Comparison of ENCODE assay signal across 11 cellular contexts in genomic region chr2:210626849-210627248, GRCh38.
DNase-seq lines count a peak whose midpoint lies in the region; ATAC-seq and TF ChIP-seq lines count a peak whose summit lies in the region.
"Had no signal": no experiment of that assay in that cellular context is flagged by ENCODE, and none has a peak within 500 bp of the region (broad histone marks: within the 10 kb centered on the region; RNA-seq: fewer than 3 reads in every experiment).

No MANE protein-coding gene starts in this region.

- H3K9me3 ChIP-seq in skeletal muscle satellite cell (replicated peaks; ENCODE audit: low read length) (no peaks in the 10 kb centered on the region), MG63 (no peaks in the 10 kb centered on the region)

- no peak overlapping the region for H2AFZ ChIP-seq in KMS-11 (ENCODE audit: low read depth)

- H3K9ac ChIP-seq in KMS-11 (no peak overlapping the region), skeletal muscle satellite cell (ENCODE audit: low read depth, low read length) (no peak overlapping the region)

- H3K27me3 ChIP-seq in KMS-11 (ENCODE audit: insufficient read depth, low read depth) (no peaks in the 10 kb centered on the region), skeletal muscle satellite cell (ENCODE audit: control insufficient read depth, insufficient read depth, low read length) (no peaks in the 10 kb centered on the region), MG63 (no peaks in the 10 kb centered on the region)

- DNase-seq in choroid plexus epithelial cell (ENCODE audit: low read depth) (peak; percentile 47), MG63 (no peak), NCI-H2227 (lab: John Stamatoyannopoulos, UW; ENCODE audit: unreplicated experiment) (no peak)
- DNase-seq: hypothalamus; Kasumi-1; posterior cingulate gyrus; stimulated activated CD4-positive, alpha-beta T cell treated with anti-CD3 and anti-CD28 coated beads, Interleukin-4, amount 100 ng/mL, for 1 hour had no signal

- no peaks in the 10 kb centered on the region for H3K79me2 ChIP-seq in KMS-11 (ENCODE audit: insufficient read depth, low read depth)

- H3K27ac ChIP-seq in KMS-11 = no peak overlapping the region

- H3K4me3 ChIP-seq in KMS-11 (IDR thresholded peaks at IDR 0.05; ENCODE audit: insufficient read depth, low read depth, low read length) (no peak overlapping the region), choroid plexus epithelial cell (ENCODE audit: low read depth, low read length) (peak overlapping the region; percentile 27), skeletal muscle satellite cell (ENCODE audit: low read length) (no peak overlapping the region), MG63 (no peak overlapping the region)

- H4K20me1 ChIP-seq in KMS-11 (ENCODE audit: insufficient read depth) = no peaks in the 10 kb centered on the region

- TF ChIP-seq CTCF in KMS-11 (conservative IDR thresholded peaks at IDR 0.05; ENCODE audit: low read depth, low read length) (no peak), choroid plexus epithelial cell (conservative IDR thresholded peaks at IDR 0.05; ENCODE audit: low read depth, low read length) (no peak)

- H3K4me2 ChIP-seq in KMS-11 (peak overlapping the region; percentile 40), skeletal muscle satellite cell (ENCODE audit: low read length) (peak overlapping the region; percentile 36)

- H3K36me3 ChIP-seq in KMS-11 (ENCODE audit: insufficient read depth) (no peaks in the 10 kb centered on the region), skeletal muscle satellite cell (ENCODE audit: insufficient read depth, low read length) (no peaks in the 10 kb centered on the region), MG63 (no peaks in the 10 kb centered on the region)

- H3K4me1 ChIP-seq in KMS-11 (ENCODE audit: low read depth, poor library complexity, severe bottlenecking) = peaks cover 18% of the 10 kb centered on the region
- H3K4me1 ChIP-seq in skeletal muscle satellite cell (ENCODE audit: control insufficient read depth, insufficient read depth, low read length) = no peaks in the 10 kb centered on the region

- peak; percentile 65 for ATAC-seq in GM21529 (IDR thresholded peaks at IDR 0.05; ENCODE audit: unreplicated experiment)
- no peak for ATAC-seq in GM21619 (IDR thresholded peaks at IDR 0.05; ENCODE audit: unreplicated experiment)
